ENCODE assay signal across 11 cellular contexts in genomic region chr5:95086932-95087818, GRCh38.
DNase-seq lines count a peak whose midpoint lies in the region; ATAC-seq and TF ChIP-seq lines count a peak whose summit lies in the region.
"Had no signal": no experiment of that assay in that cellular context is flagged by ENCODE, and none has a peak within 500 bp of the region (broad histone marks: within the 10 kb centered on the region; RNA-seq: fewer than 3 reads in every experiment).

No MANE protein-coding gene starts in this region.

- H4K20me1 ChIP-seq in BLaER1 treated with 17β-estradiol and CSF1 and Interleukin-3, amounts not matched to agents 10 nM and 100 nM = no peaks in the 10 kb centered on the region

- H3K4me1 Mint-ChIP-seq in T-helper 17 cell = peaks cover under 1% of the 10 kb centered on the region

- H3K27ac Mint-ChIP-seq in T-helper 17 cell = no peak overlapping the region

- H3K4me3 ChIP-seq in BLaER1 treated with 17β-estradiol and CSF1 and Interleukin-3, amounts not matched to agents 10 nM and 100 nM = no peak overlapping the region; a peak in 1 of 20 replicates
- H3K4me3 ChIP-seq in NB4 (ENCODE audit: low read depth, low read length) = no peak overlapping the region

- TF ChIP-seq CTCF in NB4 (IDR thresholded peaks at IDR 0.05; ENCODE audit: low read depth, low read length) = no peak

- H3K9ac ChIP-seq in BLaER1 treated with 17β-estradiol and CSF1 and Interleukin-3, amounts not matched to agents 10 nM and 100 nM = peak overlapping the region in 3 of 11 experiments; percentile 48 to 74 (median 74); a peak in 6 of 22 replicates

- peak overlapping the region in 7 of 11 experiments; percentile 26 to 89 (median 61); a peak in 12 of 22 replicates for H3K27ac ChIP-seq in BLaER1 treated with 17β-estradiol and CSF1 and Interleukin-3, amounts not matched to agents 10 nM and 100 nM

- peak overlapping the region; percentile 31 to 88 (median 69); a peak in 21 of 22 replicates for H3K4me2 ChIP-seq in BLaER1 treated with 17β-estradiol and CSF1 and Interleukin-3, amounts not matched to agents 10 nM and 100 nM

- peaks cover 0 to 10% (median 0%) of the 10 kb centered on the region in 11 experiments; a peak in 3 of 22 replicates for H3K9me3 ChIP-seq in BLaER1 treated with 17β-estradiol and CSF1 and Interleukin-3, amounts not matched to agents 10 nM and 100 nM (replicated peaks in 1 of 11)
- no peaks in the 10 kb centered on the region for H3K9me3 ChIP-seq in T-helper 17 cell (ENCODE audit: control insufficient read depth, low read length, poor library complexity, severe bottlenecking)

- DNase-seq in NB4 (ENCODE audit: low read depth) (peak; percentile 65), GM03348 (ENCODE audit: low spot score) (no peak), T-helper 17 cell (no peak), OCI-M2 (lab: John Stamatoyannopoulos, UW; ENCODE audit: unreplicated experiment) (no peak), EL (no peak)
- DNase-seq: activated CD8-positive, alpha-beta memory T cell treated with anti-CD3 and anti-CD28 coated beads, Interleukin-2, amount 50 U/mL, for 48 hours; posterior cingulate gyrus; SHP77 had no signal

- peaks cover 14 to 73% (median 25%) of the 10 kb centered on the region in 10 experiments; a peak in 19 of 20 replicates for H3K4me1 ChIP-seq in BLaER1 treated with 17β-estradiol and CSF1 and Interleukin-3, amounts not matched to agents 10 nM and 100 nM

- H3K27me3 ChIP-seq in BLaER1 treated with 17β-estradiol and CSF1 and Interleukin-3, amounts not matched to agents 10 nM and 100 nM = no peaks in the 10 kb centered on the region

- H3K4me3 Mint-ChIP-seq in T-helper 17 cell = no peak overlapping the region

- TF ChIP-seq POLR2A in NB4 (IDR thresholded peaks at IDR 0.05; ENCODE audit: extremely low read depth, insufficient read length) = no peak

- H3K27me3 Mint-ChIP-seq in T-helper 17 cell = peaks cover 4% of the 10 kb centered on the region

- H3K36me3 Mint-ChIP-seq in T-helper 17 cell (ENCODE audit: low read depth) = no peaks in the 10 kb centered on the region

- no peaks in the 10 kb centered on the region for H3K36me3 ChIP-seq in BLaER1 treated with 17β-estradiol and CSF1 and Interleukin-3, amounts not matched to agents 10 nM and 100 nM

- ATAC-seq in GM19372 (IDR thresholded peaks at IDR 0.05; ENCODE audit: low read depth, unreplicated experiment) (peak; percentile 35), HG02970 (IDR thresholded peaks at IDR 0.05; ENCODE audit: low FRiP score, unreplicated experiment) (peak; percentile 26), T-helper 17 cell (no peak)
